ENCODE assay signal across 23 cellular contexts in the genomic region with DNA sequence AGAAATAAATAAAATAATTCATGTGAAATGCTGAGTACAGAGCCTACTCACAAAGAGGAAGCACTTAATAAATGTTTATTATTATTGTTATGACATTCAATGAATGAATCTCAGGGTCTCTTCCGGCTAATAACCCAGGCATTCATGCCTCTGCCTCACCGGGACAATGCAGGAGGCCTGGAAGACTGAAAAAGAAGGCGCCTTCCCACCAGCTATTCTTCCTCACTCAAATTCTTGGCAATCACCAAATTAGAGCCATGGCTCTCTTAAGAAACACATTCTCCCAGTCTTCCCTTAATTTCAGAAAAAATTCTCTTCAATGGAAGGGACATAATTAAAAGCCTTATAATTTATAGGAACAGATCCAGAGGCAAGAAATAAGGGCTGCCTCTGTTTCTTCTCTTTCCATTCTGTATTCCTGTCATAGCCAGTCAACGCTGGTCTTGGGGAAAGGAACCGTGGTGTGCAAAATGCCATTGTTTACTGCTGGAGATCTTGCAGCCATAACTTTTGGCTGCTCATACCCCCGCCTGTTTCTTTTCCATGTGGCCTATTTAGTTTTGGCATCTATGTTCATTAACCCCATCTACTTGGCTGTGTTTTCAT. TPM values are rescaled to one million over a fixed set of nuclear protein-coding genes. Genes with fewer than 3 reads are reported as not detected.
"Had no signal": no experiment of that assay in that cellular context is flagged by ENCODE, and none has a peak within 500 bp of the region (broad histone marks: within the 10 kb centered on the region; RNA-seq: fewer than 3 reads in every experiment).

No MANE protein-coding gene starts in this region.

- H3K4me1 ChIP-seq: breast epithelium, left lung, vagina had no signal

- H3K4me3 ChIP-seq: breast epithelium, heart right ventricle, left lung, lung, thoracic aorta, vagina had no signal

- DNase-seq: activated B cell treated with CpG ODN at 0.5 μM for 24 hours; activated CD4-positive, alpha-beta T cell treated with anti-CD3 and anti-CD28 coated beads for 36 hours; activated CD8-positive, alpha-beta memory T cell treated with anti-CD3 and anti-CD28 coated beads, Interleukin-2, amount 10 ng/mL, durations not matched to agents 7 days and 5 days; activated CD8-positive, alpha-beta T cell treated with anti-CD3 and anti-CD28 coated beads, Interleukin-2, amount 10 ng/mL, durations not matched to agents 7 days and 5 days; activated naive CD8-positive, alpha-beta T cell treated with anti-CD3 and anti-CD28 coated beads, Interleukin-2, amount 50 U/mL, for 24 hours; activated T-cell treated with anti-CD3 and anti-CD28 coated beads, Interleukin-2, amount 50 U/mL, for 48 hours; central memory CD4-positive, alpha-beta T cell; dermis blood vessel endothelial cell; effector CD8-positive, alpha-beta T cell; heart right ventricle; kidney glomerular epithelial cell; left lung; naive B cell; nephron progenitor cell; right cardiac atrium; stimulated activated CD4-positive, alpha-beta T cell treated with anti-CD3 and anti-CD28 coated beads, Interleukin-4, amount 100 ng/mL, for 1 hour; stimulated activated naive CD8-positive, alpha-beta T cell treated with anti-CD3 and anti-CD28 coated beads, Interleukin-15, Interleukin-2, amounts not matched to agents 100 U/mL and 50 U/mL, for 24 hours; T-helper 1 cell had no signal

- H3K27ac ChIP-seq: breast epithelium, left lung, neutrophil, thoracic aorta, vagina had no signal

- ATAC-seq: activated CD4-positive, alpha-beta T cell treated with anti-CD3 and anti-CD28 coated beads for 36 hours; activated CD8-positive, alpha-beta memory T cell treated with anti-CD3 and anti-CD28 coated beads, Interleukin-2, amount 10 ng/mL, durations not matched to agents 7 days and 5 days; activated CD8-positive, alpha-beta T cell treated with anti-CD3 and anti-CD28 coated beads, Interleukin-2, amount 10 ng/mL, durations not matched to agents 7 days and 5 days; activated naive CD8-positive, alpha-beta T cell treated with anti-CD3 and anti-CD28 coated beads, Interleukin-2, amount 50 U/mL, for 24 hours; left lung; right cardiac atrium; stimulated activated naive CD8-positive, alpha-beta T cell treated with anti-CD3 and anti-CD28 coated beads, Interleukin-15, Interleukin-2, amounts not matched to agents 100 U/mL and 50 U/mL, for 24 hours had no signal

- H3K27me3 ChIP-seq: breast epithelium, heart right ventricle, left lung, neutrophil, vagina had no signal

- H3K36me3 ChIP-seq: breast epithelium, heart right ventricle, left lung, neutrophil, thoracic aorta, vagina had no signal

- H3K9me3 ChIP-seq: breast epithelium, heart right ventricle, left lung, neutrophil, thoracic aorta, vagina had no signal

RNA-seq across cellular contexts. Expression of gene DTNA, which starts 32.8 kb away (rescaled TPM):
- total RNA-seq: activated B cell treated with CpG ODN at 0.5 μM for 24 hours; activated CD8-positive, alpha-beta memory T cell treated with anti-CD3 and anti-CD28 coated beads, Interleukin-2, amount 10 ng/mL, durations not matched to agents 7 days and 5 days; activated CD8-positive, alpha-beta T cell treated with anti-CD3 and anti-CD28 coated beads, Interleukin-2, amount 10 ng/mL, durations not matched to agents 7 days and 5 days had no signal
